ENCODE assay signal across 17 cellular contexts in the genomic region with DNA sequence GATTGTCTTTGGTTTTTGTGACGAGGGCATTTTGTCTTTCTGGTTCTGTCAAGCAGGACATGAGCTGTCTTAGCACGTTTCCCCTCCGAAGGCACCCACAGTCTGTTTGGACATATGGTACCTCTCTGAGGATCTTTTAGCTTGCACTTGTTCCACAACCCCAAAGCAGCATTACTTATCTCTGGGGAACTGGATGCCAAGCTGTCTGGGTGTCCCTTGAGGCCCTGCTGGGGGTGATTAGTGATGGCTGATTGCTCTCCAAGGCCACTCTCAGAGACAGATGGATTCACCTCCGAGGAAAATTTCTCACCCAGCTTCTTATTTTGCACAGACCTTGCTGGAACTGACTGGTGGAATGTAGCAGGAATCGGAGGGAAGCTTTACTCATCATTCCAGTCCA.
DNase-seq lines count a peak whose midpoint lies in the region; ATAC-seq, FAIRE-seq and TF ChIP-seq lines count a peak whose summit lies in the region.
"Had no signal": no experiment of that assay in that cellular context is flagged by ENCODE, and none has a peak within 500 bp of the region (broad histone marks: within the 10 kb centered on the region; RNA-seq: fewer than 3 reads in every experiment).

No MANE protein-coding gene starts in this region.

- H3K9me3 Mint-ChIP-seq in nephron progenitor cell: no peaks in the 10 kb centered on the region
- H3K9me3 Mint-ChIP-seq in naive thymus-derived CD8-positive, alpha-beta T cell: peaks cover 0 to 3% (median 0%) of the 10 kb centered on the region in 9 donors
- H3K9me3 Mint-ChIP-seq in activated CD8-positive, alpha-beta T cell treated with anti-CD3 and anti-CD28 coated beads for 36 hours: no peaks in the 10 kb centered on the region
- H3K9me3 Mint-ChIP-seq: CD4-positive, alpha-beta T cell had no signal

- intact Hi-C loops in PC-3 (cut with micrococcal nuclease): no loop called here
- intact Hi-C loops in activated CD8-positive, alpha-beta T cell treated with anti-CD3 and anti-CD28 coated beads for 36 hours (cut with micrococcal nuclease): no loop called here

- no peak for ATAC-seq in naive thymus-derived CD8-positive, alpha-beta T cell
- ATAC-seq in PC-3: no peak
- ATAC-seq in GM18867 (IDR thresholded peaks at IDR 0.05; ENCODE audit: unreplicated experiment): no peak
- no peak for ATAC-seq in activated CD8-positive, alpha-beta T cell treated with anti-CD3 and anti-CD28 coated beads for 36 hours

- H3K4me3 ChIP-seq in PC-3 (ENCODE audit: low read length): no peak overlapping the region
- H3K4me3 ChIP-seq: GM23248, HAP-1 had no signal

- H3K27ac Mint-ChIP-seq in nephron progenitor cell: peak overlapping the region; percentile 46
- no peak overlapping the region for H3K27ac Mint-ChIP-seq in naive thymus-derived CD8-positive, alpha-beta T cell
- H3K27ac Mint-ChIP-seq in activated CD8-positive, alpha-beta T cell treated with anti-CD3 and anti-CD28 coated beads for 36 hours: no peak overlapping the region
- H3K27ac Mint-ChIP-seq: CD4-positive, alpha-beta T cell had no signal

- CTCF ChIA-PET in PC-3 (lab: Charles Lee): no interaction called here
- CTCF ChIA-PET in activated CD8-positive, alpha-beta T cell treated with anti-CD3 and anti-CD28 coated beads for 36 hours (lab: Charles Lee): no interaction called here

- H4K20me1 ChIP-seq in PC-3 (ENCODE audit: low read length): no peaks in the 10 kb centered on the region

- POLR2A ChIA-PET in naive thymus-derived CD8-positive, alpha-beta T cell (lab: Charles Lee): no interaction called here
- POLR2A ChIA-PET in PC-3 (lab: Charles Lee; ENCODE audit: unreplicated experiment): no interaction called here
- POLR2A ChIA-PET in activated CD8-positive, alpha-beta T cell treated with anti-CD3 and anti-CD28 coated beads for 36 hours (lab: Charles Lee): no interaction called here

- no peak for TF ChIP-seq CTCF in D721Med (IDR thresholded peaks at IDR 0.05; ENCODE audit: insufficient read depth, missing control alignments)
- no peak for TF ChIP-seq CTCF in nephron progenitor cell (IDR thresholded peaks at IDR 0.05)
- no peak for TF ChIP-seq CTCF in PC-3 (conservative IDR thresholded peaks at IDR 0.05; ENCODE audit: low read depth, low read length)
- no peak for TF ChIP-seq CTCF in activated CD8-positive, alpha-beta T cell treated with anti-CD3 and anti-CD28 coated beads for 36 hours (IDR thresholded peaks at IDR 0.05)

- no peaks in the 10 kb centered on the region for H3F3A ChIP-seq in PC-3 (ENCODE audit: low read length, unreplicated experiment)

- peak; percentile 48 for DNase-seq in D721Med (ENCODE audit: insufficient read length, low spot score)
- DNase-seq in NCI-H2171 treated with DMSO at 0.1 percent for 48 hours (lab: John Stamatoyannopoulos, UW): peak; percentile 93
- peak; percentile 99 for DNase-seq in NCI-H82 (lab: John Stamatoyannopoulos, UW)
- DNase-seq in nephron progenitor cell: no peak
- no peak for DNase-seq in naive thymus-derived CD8-positive, alpha-beta T cell
- no peak for DNase-seq in PC-3
- DNase-seq in activated CD8-positive, alpha-beta T cell treated with anti-CD3 and anti-CD28 coated beads for 36 hours: no peak
- DNase-seq: ACHN; Caco-2; CD4-positive, alpha-beta T cell; GM23248 had no signal

- H3K4me2 ChIP-seq in PC-3 (ENCODE audit: low read length): no peak overlapping the region

- no peaks in the 10 kb centered on the region for H3K36me3 Mint-ChIP-seq in nephron progenitor cell (ENCODE audit: low read depth)
- no peaks in the 10 kb centered on the region for H3K36me3 Mint-ChIP-seq in naive thymus-derived CD8-positive, alpha-beta T cell
- no peaks in the 10 kb centered on the region for H3K36me3 Mint-ChIP-seq in activated CD8-positive, alpha-beta T cell treated with anti-CD3 and anti-CD28 coated beads for 36 hours (ENCODE audit: low read depth)

- peak; percentile 99 for FAIRE-seq in D721Med (lab: Jason Lieb, UNC)
- FAIRE-seq: A204.1, G401.6, GM12891 had no signal

- H3K4me1 Mint-ChIP-seq in nephron progenitor cell: peaks cover 8% of the 10 kb centered on the region
- H3K4me1 Mint-ChIP-seq in naive thymus-derived CD8-positive, alpha-beta T cell: no peaks in the 10 kb centered on the region
- no peaks in the 10 kb centered on the region for H3K4me1 Mint-ChIP-seq in activated CD8-positive, alpha-beta T cell treated with anti-CD3 and anti-CD28 coated beads for 36 hours (ENCODE audit: low read depth)

- no TSS peak for BruUV-seq in PC-3 (replicated peaks; lab: Mats Ljungman, UMichigan)

- no peak overlapping the region for H3K27ac ChIP-seq in PC-3 (ENCODE audit: low read length)
- H3K27ac ChIP-seq: C4-2B, GM23248 had no signal

- H3K4me1 ChIP-seq in PC-3 (ENCODE audit: insufficient read depth, low read length): no peaks in the 10 kb centered on the region
- H3K4me1 ChIP-seq: Caco-2, HAP-1 had no signal

- no peaks in the 10 kb centered on the region for H3K79me2 ChIP-seq in PC-3 (ENCODE audit: low read length)

- H2AFZ ChIP-seq in PC-3 (ENCODE audit: low read length): no peak overlapping the region
- H2AFZ ChIP-seq: GM23248 had no signal

- H3K9ac ChIP-seq in PC-3 (ENCODE audit: low read length): no peak overlapping the region
- H3K9ac ChIP-seq: GM23248 had no signal

- peaks cover 10% of the 10 kb centered on the region; the same call in 1 of the 2 replicates for H3K9me3 ChIP-seq in PC-3 (ENCODE audit: low read length)
- H3K9me3 ChIP-seq: Caco-2, HAP-1 had no signal

- no peaks in the 10 kb centered on the region for H3K36me3 ChIP-seq in PC-3 (ENCODE audit: low read depth, low read length)
- H3K36me3 ChIP-seq: HAP-1 had no signal

- no peak overlapping the region for H3K4me3 Mint-ChIP-seq in nephron progenitor cell
- H3K4me3 Mint-ChIP-seq in naive thymus-derived CD8-positive, alpha-beta T cell: no peak overlapping the region
- no peak overlapping the region for H3K4me3 Mint-ChIP-seq in activated CD8-positive, alpha-beta T cell treated with anti-CD3 and anti-CD28 coated beads for 36 hours
- H3K4me3 Mint-ChIP-seq: CD4-positive, alpha-beta T cell had no signal

- H3K27me3 ChIP-seq in PC-3 (ENCODE audit: low read length): no peaks in the 10 kb centered on the region

- peaks cover 4% of the 10 kb centered on the region for H3K27me3 Mint-ChIP-seq in nephron progenitor cell (ENCODE audit: low read depth, poor library complexity)
- H3K27me3 Mint-ChIP-seq in naive thymus-derived CD8-positive, alpha-beta T cell: no peaks in the 10 kb centered on the region
- no peaks in the 10 kb centered on the region for H3K27me3 Mint-ChIP-seq in activated CD8-positive, alpha-beta T cell treated with anti-CD3 and anti-CD28 coated beads for 36 hours

- no peaks in the 10 kb centered on the region for H3K9me2 ChIP-seq in PC-3 (replicated peaks; ENCODE audit: low read length)

Comparison
In these comparisons a context has a peak if more than half of its experiments do, and no peak if none do; other contexts are left out.
1. DNase-seq: peak in D721Med (single experiment), NCI-H2171 treated with DMSO at 0.1 percent for 48 hours (single experiment) and NCI-H82 (single experiment); none in nephron progenitor cell (single experiment), naive thymus-derived CD8-positive, alpha-beta T cell (0 of 10), PC-3 (single experiment) and activated CD8-positive, alpha-beta T cell treated with anti-CD3 and anti-CD28 coated beads for 36 hours (single experiment).